In the genomic region with DNA sequence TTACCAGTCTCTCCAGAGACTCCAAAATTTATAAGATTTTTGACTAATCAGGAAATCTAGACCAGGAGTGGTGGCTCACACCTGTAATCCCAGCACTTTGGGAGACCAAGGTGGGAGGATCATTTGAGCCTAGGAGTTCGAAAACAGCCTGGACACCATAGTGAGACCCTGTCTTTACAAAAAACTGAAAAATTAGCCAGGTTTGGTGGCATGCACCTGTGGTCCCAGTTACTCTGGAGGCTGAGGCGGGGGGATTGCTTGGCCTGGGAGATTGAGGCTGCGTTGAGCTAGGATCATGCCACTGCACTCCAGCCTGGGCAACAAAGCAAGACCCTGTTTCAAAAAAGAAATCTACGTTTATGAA, we compare ENCODE assay signal across 11 cellular contexts. TPM values are rescaled to one million over a fixed set of nuclear protein-coding genes. Genes with fewer than 3 reads are reported as not detected.
DNase-seq lines count a peak whose midpoint lies in the region; ATAC-seq, FAIRE-seq and TF ChIP-seq lines count a peak whose summit lies in the region.
"Had no signal": no experiment of that assay in that cellular context is flagged by ENCODE, and none has a peak within 500 bp of the region (broad histone marks: within the 10 kb centered on the region; RNA-seq: fewer than 3 reads in every experiment).

No MANE protein-coding gene starts in this region.

- ATAC-seq in activated T-cell treated with anti-CD3 and anti-CD28 coated beads, Interleukin-2, amount 50 U/mL, for 72 hours (replicated peaks in 1 of 2): peak; percentile 12 to 19
- ATAC-seq in RWPE2 (ENCODE audit: low read depth) (no peak), GM21737 (IDR thresholded peaks at IDR 0.05; ENCODE audit: unreplicated experiment) (no peak)

- H3K36me3 ChIP-seq in RWPE2 (ENCODE audit: low read depth) (peaks cover 74% of the 10 kb centered on the region), tibial nerve (peaks cover 3 to 76% (median 11%) of the 10 kb centered on the region in 3 donors), kidney (ENCODE audit: control insufficient read depth in 1 of 2, insufficient read depth in 2 of 2, low read length in 2 of 2) (no peaks in the 10 kb centered on the region)

- H3K9ac ChIP-seq in kidney (ENCODE audit: low read length in 2 of 2): no peak overlapping the region

- 82 to 86% methylated on average over 4 of the region's 4 CpGs for WGBS in tibial nerve, 2 donors

- peaks cover 69% of the 10 kb centered on the region for H3K4me1 Mint-ChIP-seq in activated T-cell treated with anti-CD3 and anti-CD28 coated beads, Interleukin-2, amount 50 U/mL, for 72 hours (ENCODE audit: low read depth)
- H3K4me1 Mint-ChIP-seq in glutamatergic neuron (ENCODE audit: low read depth, unreplicated experiment): peaks cover 4% of the 10 kb centered on the region

- no peak for FAIRE-seq in kidney (lab: Jason Lieb, UNC)
- FAIRE-seq: islet of Langerhans had no signal

- no peak for TF ChIP-seq POLR2A in tibial nerve (IDR thresholded peaks at IDR 0.05)

- H3K27ac ChIP-seq in RWPE2 (ENCODE audit: poor library complexity, severe bottlenecking): no peak overlapping the region
- peak overlapping the region; percentile 44 to 82 (median 72) for H3K27ac ChIP-seq in tibial nerve
- no peak overlapping the region for H3K27ac ChIP-seq in kidney (ENCODE audit: low read depth in 2 of 2, low read length in 2 of 2)

- no peak for DNase-seq in activated T-cell treated with anti-CD3 and anti-CD28 coated beads, Interleukin-2, amount 50 U/mL, for 72 hours
- no peak for DNase-seq in activated T-cell treated with anti-CD3 and anti-CD28 coated beads, Interleukin-2, amount 50 U/mL, for 1 hour
- DNase-seq in RWPE2 (ENCODE audit: low spot score) (no peak), glutamatergic neuron (no peak), tibial nerve (ENCODE audit: low spot score in 2 of 2) (no peak), kidney (no peak), retina (no peak)

- no peak for TF ChIP-seq EP300 in tibial nerve (IDR thresholded peaks at IDR 0.05)

- H3K27ac Mint-ChIP-seq in activated T-cell treated with anti-CD3 and anti-CD28 coated beads, Interleukin-2, amount 50 U/mL, for 72 hours: peak overlapping the region; percentile 94
- no peak overlapping the region for H3K27ac Mint-ChIP-seq in glutamatergic neuron (ENCODE audit: unreplicated experiment)

- H3K4me1 ChIP-seq in RWPE2 (ENCODE audit: insufficient read depth, poor library complexity, severe bottlenecking) (no peaks in the 10 kb centered on the region), tibial nerve (peaks cover 0 to 27% (median 15%) of the 10 kb centered on the region in 4 donors), kidney (ENCODE audit: control insufficient read depth in 1 of 2, insufficient read depth in 1 of 2, low read depth in 1 of 2, low read length in 2 of 2) (no peaks in the 10 kb centered on the region)

- H3K4me3 ChIP-seq in RWPE2 (ENCODE audit: severe bottlenecking) (no peak overlapping the region), tibial nerve (no peak overlapping the region), kidney (ENCODE audit: low read length in 2 of 2) (no peak overlapping the region)

- intact Hi-C loops in kidney (cut with DNase I): no loop called here

- H3K9me3 ChIP-seq in RWPE2 (ENCODE audit: severe bottlenecking): no peaks in the 10 kb centered on the region
- no peaks in the 10 kb centered on the region for H3K9me3 ChIP-seq in tibial nerve
- H3K9me3 ChIP-seq in kidney (ENCODE audit: control insufficient read depth in 1 of 2, low read length in 2 of 2): no peaks in the 10 kb centered on the region

- peak overlapping the region in 1 of 2 donors; percentile 49 for H3K4me3 Mint-ChIP-seq in activated T-cell treated with anti-CD3 and anti-CD28 coated beads, Interleukin-2, amount 50 U/mL, for 72 hours
- H3K4me3 Mint-ChIP-seq in glutamatergic neuron (ENCODE audit: unreplicated experiment): no peak overlapping the region

- TF ChIP-seq CTCF in RWPE2 (IDR thresholded peaks at IDR 0.05; ENCODE audit: poor library complexity, severe bottlenecking): peak; percentile 69
- peak; percentile 59 for TF ChIP-seq CTCF in glutamatergic neuron (IDR thresholded peaks at IDR 0.05; ENCODE audit: partially characterized antibody, unreplicated experiment)
- TF ChIP-seq CTCF in tibial nerve (IDR thresholded peaks at IDR 0.05): peak in 2 of 5 experiments; percentile 8 to 25
- no peak for TF ChIP-seq CTCF in kidney (IDR thresholded peaks at IDR 0.05; ENCODE audit: borderline replicate concordance, extremely low read depth, insufficient read depth)

- peaks cover 15 to 22% of the 10 kb centered on the region in 2 donors for H3K36me3 Mint-ChIP-seq in activated T-cell treated with anti-CD3 and anti-CD28 coated beads, Interleukin-2, amount 50 U/mL, for 72 hours (ENCODE audit: insufficient read depth in 2 of 2)
- peaks cover 9% of the 10 kb centered on the region for H3K36me3 Mint-ChIP-seq in glutamatergic neuron (ENCODE audit: unreplicated experiment)

- no peaks in the 10 kb centered on the region for H3K9me3 Mint-ChIP-seq in activated T-cell treated with anti-CD3 and anti-CD28 coated beads, Interleukin-2, amount 50 U/mL, for 72 hours
- H3K9me3 Mint-ChIP-seq in glutamatergic neuron (ENCODE audit: unreplicated experiment): no peaks in the 10 kb centered on the region

- H3K27me3 Mint-ChIP-seq in activated T-cell treated with anti-CD3 and anti-CD28 coated beads, Interleukin-2, amount 50 U/mL, for 72 hours (ENCODE audit: low read depth): no peaks in the 10 kb centered on the region
- H3K27me3 Mint-ChIP-seq in glutamatergic neuron (ENCODE audit: unreplicated experiment): peaks cover 4% of the 10 kb centered on the region

- H3K27me3 ChIP-seq in RWPE2 (ENCODE audit: insufficient read depth, poor library complexity, severe bottlenecking) (no peaks in the 10 kb centered on the region), tibial nerve (no peaks in the 10 kb centered on the region)

RNA-seq across cellular contexts. Expression of a gene that starts 10.0 kb away (rescaled TPM):
- 10 to 100 TPM; 37.4 to 52.6 TPM for total RNA-seq in activated T-cell treated with anti-CD3 and anti-CD28 coated beads, Interleukin-2, amount 50 U/mL, for 72 hours
- total RNA-seq in glutamatergic neuron (ENCODE audit: unreplicated experiment) (68.7 TPM), tibial nerve (100 to 1,000 TPM; 136 to 261 (median 156) TPM), kidney (40.9 TPM)
- 6.2 TPM for polyA plus RNA-seq in kidney (ENCODE audit: insufficient read depth, low read depth, low replicate concordance)

RNA-seq across cellular contexts. Expression of a gene that starts 14.4 kb away (rescaled TPM):
- total RNA-seq in activated T-cell treated with anti-CD3 and anti-CD28 coated beads, Interleukin-2, amount 50 U/mL, for 72 hours: not detected
- not detected for total RNA-seq in glutamatergic neuron (ENCODE audit: unreplicated experiment)
- total RNA-seq in tibial nerve: under 1 TPM in 1 of 4 donors, not detected in 3; 0.21 TPM
- not detected for total RNA-seq in kidney
- polyA plus RNA-seq in kidney (ENCODE audit: insufficient read depth, low read depth, low replicate concordance): not detected
- total RNA-seq: SK-MEL-5, skeletal muscle tissue had no signal

Comparison
In these comparisons a context has a peak if more than half of its experiments do, and no peak if none do; other contexts are left out.
1. ATAC-seq: peak in activated T-cell treated with anti-CD3 and anti-CD28 coated beads, Interleukin-2, amount 50 U/mL, for 72 hours (2 of 2); none in RWPE2 (single experiment) and GM21737 (single experiment).
2. H3K27ac ChIP-seq: peak in tibial nerve (4 of 4); none in RWPE2 (single experiment) and kidney (0 of 2).